In the genomic region with DNA sequence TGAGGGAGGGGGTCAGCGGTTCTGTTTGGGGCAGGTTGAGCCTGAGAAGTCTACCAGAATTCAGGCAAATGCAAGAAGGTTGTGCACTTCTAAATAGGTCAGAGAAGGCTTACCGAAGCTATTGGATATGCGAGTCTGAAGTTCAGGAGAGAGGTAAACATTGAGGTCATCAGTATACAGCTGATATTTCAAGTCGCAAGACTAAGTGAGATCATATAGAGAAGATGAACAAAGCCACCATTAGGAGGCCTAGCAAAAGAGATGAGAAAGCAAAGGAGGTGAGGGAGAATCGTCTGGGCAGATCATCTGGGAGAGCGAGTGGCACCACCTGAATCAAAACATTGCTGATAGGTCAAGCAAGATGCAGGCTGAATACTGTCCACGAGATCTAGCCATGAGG, we compare ENCODE assay signal across 23 cellular contexts.
A peak's percentile ranks its signal among the peaks of the same experiment; 100 is the strongest.
DNase-seq lines count a peak whose midpoint lies in the region; ATAC-seq, FAIRE-seq and TF ChIP-seq lines count a peak whose summit lies in the region.
"Had no signal": no experiment of that assay in that cellular context is flagged by ENCODE, and none has a peak within 500 bp of the region (broad histone marks: within the 10 kb centered on the region; RNA-seq: fewer than 3 reads in every experiment).

No MANE protein-coding gene starts in this region.

- H3K4me3 ChIP-seq in coronary artery = no peak overlapping the region

- H3K27ac ChIP-seq in coronary artery = no peak overlapping the region

- FAIRE-seq in urothelium cell line (lab: Jason Lieb, UNC) = peak; percentile 65
- FAIRE-seq: A204.1, GM12892, GM18507 had no signal

- DNase-seq in DMS53 treated with DMSO at 0.1 percent for 48 hours (lab: John Stamatoyannopoulos, UW; ENCODE audit: unreplicated experiment) (peak; percentile 25), coronary artery (ENCODE audit: low spot score) (peak; percentile 46), left lobe of liver (ENCODE audit: low spot score) (peak; percentile 7), urothelium cell line (ENCODE audit: low spot score) (no peak), dermis blood vessel endothelial cell (no peak)
- DNase-seq: ACHN; BE2C; C1 segment of cervical spinal cord; CD4-positive, CD25-positive, alpha-beta regulatory T cell; CD8-positive, alpha-beta memory T cell; COR-L47; DMS 273 treated with DMSO at 0.1 percent for 48 hours; DMS79; GDM1; GOT3; H7; HFFc6 had no signal

- ATAC-seq in left lobe of liver = no peak
- no peak for ATAC-seq in HG03108 (IDR thresholded peaks at IDR 0.05; ENCODE audit: unreplicated experiment)
- no peak for ATAC-seq in GM21390 (IDR thresholded peaks at IDR 0.05; ENCODE audit: unreplicated experiment)
- ATAC-seq: HCT116 had no signal

- no peak for TF ChIP-seq CTCF in coronary artery (IDR thresholded peaks at IDR 0.05)

Comparison
In these comparisons a context has a peak if more than half of its experiments do, and no peak if none do; other contexts are left out.
1. DNase-seq: peak in DMS53 treated with DMSO at 0.1 percent for 48 hours (single experiment), coronary artery (single experiment) and left lobe of liver (single experiment); none in urothelium cell line (single experiment) and dermis blood vessel endothelial cell (single experiment).